ENCODE assay signal across 18 cellular contexts in the genomic region with DNA sequence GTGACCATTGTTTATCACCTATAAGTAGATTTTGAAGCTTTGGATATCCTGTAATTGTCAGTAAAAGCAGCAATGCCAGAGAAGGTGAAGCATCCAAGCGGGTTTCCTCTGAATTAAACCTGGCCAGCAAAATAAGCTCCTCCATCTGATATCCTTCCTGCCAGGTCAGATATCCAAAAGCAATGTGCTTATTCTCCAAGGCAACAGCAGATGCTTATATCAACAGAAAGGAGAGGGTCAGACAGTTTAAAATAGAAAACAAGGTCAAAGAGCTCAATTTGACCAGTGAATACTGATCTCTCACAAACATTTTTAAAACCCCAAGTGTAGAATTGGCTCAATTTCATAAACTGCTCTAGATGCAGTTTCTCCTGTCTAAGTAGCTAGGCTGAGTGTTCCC.
"Had no signal": no experiment of that assay in that cellular context is flagged by ENCODE, and none has a peak within 500 bp of the region (broad histone marks: within the 10 kb centered on the region; RNA-seq: fewer than 3 reads in every experiment).

No MANE protein-coding gene starts in this region.

- ATAC-seq: gastroesophageal sphincter; left ventricle myocardium superior; naive thymus-derived CD4-positive, alpha-beta T cell; right lobe of liver; stimulated activated memory B cell treated with anti-CD40 and anti-IgM and Interleukin-4, amounts not matched to agents 10 μg/mL and 1 μg/mL and 100 μg/mL, for 72 hours had no signal

- FAIRE-seq: keratinocyte had no signal

- DNase-seq: effector memory CD4-positive, alpha-beta T cell; glutamatergic neuron; left ventricle myocardium superior; mesendoderm; naive thymus-derived CD4-positive, alpha-beta T cell; psoas muscle; retina; right lobe of liver; spleen; stimulated activated CD4-positive, alpha-beta T cell treated with anti-CD3 and anti-CD28 coated beads, Interleukin-15, amount 100 ng/mL, for 24 hours; stimulated activated CD4-positive, alpha-beta T cell treated with anti-CD3 and anti-CD28 coated beads, Interleukin-1b, Interleukin-23, amount 100 ng/mL, for 48 hours; stimulated activated CD4-positive, alpha-beta T cell treated with anti-CD3 and anti-CD28 coated beads, Interleukin-4, amount 100 ng/mL, for 24 hours; tibial artery; upper lobe of left lung; uterus had no signal
